In the genomic region with DNA sequence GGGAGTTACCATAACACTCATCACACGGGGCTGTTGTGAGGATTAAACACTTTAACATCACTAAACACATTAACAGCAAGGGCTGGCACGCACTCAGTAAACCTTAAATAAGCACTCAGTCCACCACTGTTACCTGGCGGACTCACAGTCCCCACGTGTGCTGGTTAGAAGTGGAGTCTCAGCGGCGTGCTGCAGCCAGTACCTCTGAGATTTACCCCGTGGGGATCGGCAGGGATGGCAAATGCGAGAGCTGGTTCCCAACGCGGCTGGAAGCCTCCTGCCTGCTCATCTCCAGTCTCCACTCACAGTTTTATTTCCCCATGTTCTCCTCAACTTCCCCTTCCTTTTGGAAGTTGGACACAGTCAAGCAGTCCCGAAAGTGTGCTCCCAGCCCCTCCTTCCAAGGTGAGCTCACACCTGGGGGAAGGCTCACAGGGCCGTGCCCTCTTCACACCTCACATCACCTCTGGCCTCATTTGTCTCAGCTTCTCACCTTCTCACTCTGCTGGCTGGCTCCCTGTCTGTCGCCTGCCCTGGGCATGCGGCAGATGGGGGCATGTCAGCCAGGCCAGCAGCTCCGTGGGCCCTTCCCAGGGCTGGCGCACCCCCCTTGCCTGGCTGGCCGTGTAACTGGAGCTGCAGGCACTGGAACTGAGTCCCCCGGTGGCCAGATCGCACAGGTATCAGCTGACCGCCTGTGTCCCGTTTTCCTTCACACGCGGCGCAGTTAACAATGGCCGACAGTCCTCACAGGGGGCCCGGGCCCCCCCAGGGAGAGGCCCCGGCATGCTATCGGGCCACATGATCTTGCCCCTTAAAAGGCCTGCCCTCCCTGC, we compare ENCODE assay signal across 16 cellular contexts.
"Had no signal": no experiment of that assay in that cellular context is flagged by ENCODE, and none has a peak within 500 bp of the region (broad histone marks: within the 10 kb centered on the region; RNA-seq: fewer than 3 reads in every experiment).

No MANE protein-coding gene starts in this region.

- H3K36me3 Mint-ChIP-seq: activated CD4-positive, alpha-beta memory T cell treated with anti-CD3 and anti-CD28 coated beads for 36 hours; activated naive CD4-positive, alpha-beta T cell treated with anti-CD3 and anti-CD28 coated beads, Interleukin-2, amount 50 U/mL, for 24 hours; immature natural killer cell had no signal

- H3K27me3 ChIP-seq: cardiac muscle cell, colonic mucosa, pancreas had no signal

- DNase-seq: activated CD4-positive, alpha-beta memory T cell treated with anti-CD3 and anti-CD28 coated beads for 36 hours; activated effector memory CD4-positive, alpha-beta T cell treated with Interleukin-2 at 50 U/mL for 16 hours; activated T-cell treated with anti-CD3 and anti-CD28 coated beads, Interleukin-2, amount 50 U/mL, for 24 hours; adrenal gland; colonic mucosa; effector CD4-positive, alpha-beta T cell; esophagus squamous epithelium; immature natural killer cell; lower lobe of right lung; pancreas; stimulated activated CD4-positive, alpha-beta T cell treated with anti-CD3 and anti-CD28 coated beads, Interleukin-4, amount 100 ng/mL, for 24 hours; stimulated activated naive CD4-positive, alpha-beta T cell had no signal

- H3K4me3 ChIP-seq: adrenal gland, cardiac muscle cell, colonic mucosa, esophagus squamous epithelium, lower lobe of right lung, pancreas, tibial nerve had no signal

- H3K9me3 Mint-ChIP-seq: activated CD4-positive, alpha-beta memory T cell treated with anti-CD3 and anti-CD28 coated beads for 36 hours; activated naive CD4-positive, alpha-beta T cell treated with anti-CD3 and anti-CD28 coated beads, Interleukin-2, amount 50 U/mL, for 24 hours; activated T-cell treated with anti-CD3 and anti-CD28 coated beads, Interleukin-2, amount 50 U/mL, for 24 hours; immature natural killer cell; neural crest cell had no signal

- H3K36me3 ChIP-seq: adrenal gland, cardiac muscle cell, colonic mucosa, esophagus squamous epithelium, lower lobe of right lung, pancreas, tibial nerve had no signal

- H3K4me1 Mint-ChIP-seq: immature natural killer cell had no signal

- H3K4me3 Mint-ChIP-seq: activated CD4-positive, alpha-beta memory T cell treated with anti-CD3 and anti-CD28 coated beads for 36 hours; activated naive CD4-positive, alpha-beta T cell treated with anti-CD3 and anti-CD28 coated beads, Interleukin-2, amount 50 U/mL, for 24 hours; activated T-cell treated with anti-CD3 and anti-CD28 coated beads, Interleukin-2, amount 50 U/mL, for 24 hours; immature natural killer cell; neural crest cell had no signal

- H3K27ac Mint-ChIP-seq: activated CD4-positive, alpha-beta memory T cell treated with anti-CD3 and anti-CD28 coated beads for 36 hours; activated naive CD4-positive, alpha-beta T cell treated with anti-CD3 and anti-CD28 coated beads, Interleukin-2, amount 50 U/mL, for 24 hours; activated T-cell treated with anti-CD3 and anti-CD28 coated beads, Interleukin-2, amount 50 U/mL, for 24 hours; immature natural killer cell had no signal
